Comparison of ENCODE assay signal across 35 cellular contexts in the genomic region with DNA sequence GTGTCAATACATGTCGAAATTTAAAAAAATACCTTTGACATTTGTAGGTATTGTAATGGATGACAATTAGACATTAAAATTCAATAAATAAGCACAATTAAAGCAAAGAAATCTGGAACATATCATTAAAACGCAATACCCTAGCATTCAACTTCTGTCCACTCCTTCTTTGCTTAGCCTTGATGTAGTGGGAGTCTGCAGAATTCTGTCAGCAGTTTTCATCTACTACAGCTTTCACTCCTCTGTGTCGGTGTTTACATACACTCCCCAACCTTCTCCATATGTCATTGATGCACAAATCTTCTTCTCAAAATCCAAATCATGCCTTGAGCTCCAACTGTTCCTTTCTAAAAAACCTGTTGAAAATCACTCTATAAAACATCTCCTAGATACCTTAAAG.
"Had no signal": no experiment of that assay in that cellular context is flagged by ENCODE, and none has a peak within 500 bp of the region (broad histone marks: within the 10 kb centered on the region; RNA-seq: fewer than 3 reads in every experiment).

No MANE protein-coding gene starts in this region.

- H3K4me3 ChIP-seq: MG63, Peyer's patch had no signal

- H3K36me3 ChIP-seq: brain microvascular endothelial cell, MG63, Peyer's patch had no signal

- H3K36me3 Mint-ChIP-seq: activated CD4-positive, alpha-beta memory T cell treated with anti-CD3 and anti-CD28 coated beads for 36 hours; activated naive CD8-positive, alpha-beta T cell treated with anti-CD3 and anti-CD28 coated beads for 36 hours had no signal

- H3K4me1 Mint-ChIP-seq: activated B cell treated with CpG ODN at 0.5 μM for 24 hours; activated naive CD8-positive, alpha-beta T cell treated with anti-CD3 and anti-CD28 coated beads for 36 hours; central memory CD8-positive, alpha-beta T cell had no signal

- H3K27ac Mint-ChIP-seq: activated B cell treated with CpG ODN at 0.5 μM for 24 hours; activated CD4-positive, alpha-beta memory T cell treated with anti-CD3 and anti-CD28 coated beads for 36 hours; activated naive CD8-positive, alpha-beta T cell treated with anti-CD3 and anti-CD28 coated beads for 36 hours; activated T-helper 1 cell treated with anti-CD3 and anti-CD28 coated beads, Interleukin-12 subunit alpha, Interleukin-12 subunit beta, Interleukin-2, Interleukin-4 antibody, amounts not matched to agents 30 ng/mL and 10 ng/mL and 1 ng/mL, durations not matched to agents 14 hours and 24 hours and 36 hours had no signal

- DNase-seq: activated B cell treated with CpG ODN at 0.5 μM for 24 hours; activated CD4-positive, alpha-beta memory T cell treated with anti-CD3 and anti-CD28 coated beads for 36 hours; activated CD4-positive, alpha-beta T cell treated with anti-CD3 and anti-CD28 coated beads for 4 hours; activated CD4-positive, alpha-beta T cell treated with anti-CD3 and anti-CD28 coated beads, Interleukin-2, amount 50 U/mL, for 1 hour; activated CD4-positive, CD25-positive, alpha-beta regulatory T cell treated with anti-CD3 and anti-CD28 coated beads, Interleukin-2, amount 50 U/mL, for 72 hours; activated CD8-positive, alpha-beta memory T cell treated with anti-CD3 and anti-CD28 coated beads, Interleukin-2, amount 50 U/mL, for 4 hours; activated naive CD4-positive, alpha-beta T cell treated with anti-CD3 and anti-CD28 coated beads, Interleukin-2, amount 50 U/mL, for 16 hours; activated naive CD8-positive, alpha-beta T cell treated with anti-CD3 and anti-CD28 coated beads for 36 hours; activated T-cell treated with anti-CD3 and anti-CD28 coated beads for 4 hours; activated T-cell treated with anti-CD3 and anti-CD28 coated beads, Interleukin-2, amount 50 U/mL, for 4 hours; amniotic stem cell; aorta; brain microvascular endothelial cell; Kasumi-1; KG1; MG63; NCI-H1048; NCI-H1105 treated with DMSO at 0.1 percent for 48 hours; NCI-H1436; NCI-H1694; NCI-H1930; NCI-H2081 treated with DMSO at 0.1 percent for 48 hours; NCI-H226; NCI-H524 treated with DMSO at 0.1 percent for 48 hours; NK-92 treated with Interleukin-12 subunit alpha and Interleukin-12 subunit beta, amount 100 ng/mL, for 24 hours; PC-3; Peyer's patch; RPMI8226; SW 1271; T-helper 1 cell; T-helper 2 cell; T-helper 9 cell had no signal

- H3K27me3 ChIP-seq: brain microvascular endothelial cell, MG63, Peyer's patch had no signal

- H3K9me3 ChIP-seq: MG63, Peyer's patch had no signal

- ATAC-seq: activated T-cell treated with anti-CD3 and anti-CD28 coated beads, Interleukin-2, amount 50 U/mL, for 4 hours; PC-3 had no signal

- H3K27me3 Mint-ChIP-seq: activated B cell treated with CpG ODN at 0.5 μM for 24 hours; activated CD4-positive, alpha-beta memory T cell treated with anti-CD3 and anti-CD28 coated beads for 36 hours; activated naive CD8-positive, alpha-beta T cell treated with anti-CD3 and anti-CD28 coated beads for 36 hours; central memory CD8-positive, alpha-beta T cell had no signal

- H3K9me3 Mint-ChIP-seq: activated T-helper 1 cell treated with anti-CD3 and anti-CD28 coated beads, Interleukin-12 subunit alpha, Interleukin-12 subunit beta, Interleukin-2, Interleukin-4 antibody, amounts not matched to agents 30 ng/mL and 10 ng/mL and 1 ng/mL, durations not matched to agents 14 hours and 24 hours and 36 hours had no signal

- H3K4me1 ChIP-seq: Peyer's patch had no signal

- H3K4me3 Mint-ChIP-seq: activated B cell treated with CpG ODN at 0.5 μM for 24 hours; activated CD4-positive, alpha-beta memory T cell treated with anti-CD3 and anti-CD28 coated beads for 36 hours; activated naive CD8-positive, alpha-beta T cell treated with anti-CD3 and anti-CD28 coated beads for 36 hours; activated T-cell treated with anti-CD3 and anti-CD28 coated beads, Interleukin-2, amount 50 U/mL, for 4 hours; activated T-helper 1 cell treated with anti-CD3 and anti-CD28 coated beads, Interleukin-12 subunit alpha, Interleukin-12 subunit beta, Interleukin-2, Interleukin-4 antibody, amounts not matched to agents 30 ng/mL and 10 ng/mL and 1 ng/mL, durations not matched to agents 14 hours and 24 hours and 36 hours; central memory CD8-positive, alpha-beta T cell had no signal

- H3K27ac ChIP-seq: brain microvascular endothelial cell, Peyer's patch, VCaP had no signal
